10 cellular contexts compared by ENCODE assay signal in the genomic region with DNA sequence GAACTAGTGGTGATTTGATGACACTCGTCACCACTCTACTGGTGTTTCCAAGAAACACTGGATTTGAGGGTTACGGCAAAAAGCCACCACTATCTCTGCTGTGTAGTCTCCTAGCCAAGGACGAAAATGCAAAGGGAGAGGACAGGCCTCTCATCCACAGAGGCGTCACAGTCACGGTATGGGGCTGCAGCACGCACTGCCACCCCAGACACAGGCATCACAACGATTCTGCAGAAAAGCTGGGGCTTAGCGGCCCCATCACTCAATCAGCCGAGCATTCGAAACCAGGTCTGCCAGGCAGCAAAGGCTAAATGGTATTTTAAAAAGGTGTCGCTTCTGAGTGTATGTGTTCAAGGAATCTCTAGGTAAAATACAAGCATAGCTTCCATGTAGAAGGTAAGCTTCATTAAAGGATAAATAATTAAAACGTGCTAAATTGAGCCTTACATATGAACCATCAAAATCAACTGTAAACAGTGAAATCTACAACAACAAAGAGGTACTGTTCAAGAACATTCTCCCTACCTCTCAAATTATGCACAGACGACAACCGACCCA. TPM values are rescaled to one million over a fixed set of nuclear protein-coding genes. Genes with fewer than 3 reads are reported as not detected.
DNase-seq lines count a peak whose midpoint lies in the region; ATAC-seq and TF ChIP-seq lines count a peak whose summit lies in the region.
"Had no signal": no experiment of that assay in that cellular context is flagged by ENCODE, and none has a peak within 500 bp of the region (broad histone marks: within the 10 kb centered on the region; RNA-seq: fewer than 3 reads in every experiment).

No MANE protein-coding gene starts in this region.

- H3K27ac Mint-ChIP-seq in activated T-helper 1 cell treated with anti-CD3 and anti-CD28 coated beads, Interleukin-12 subunit alpha, Interleukin-12 subunit beta, Interleukin-2, Interleukin-4 antibody, amounts not matched to agents 30 ng/mL and 10 ng/mL and 1 ng/mL, durations not matched to agents 14 hours and 24 hours and 36 hours = no peak overlapping the region
- H3K27ac Mint-ChIP-seq in HFFc6 = no peak overlapping the region

- H3K36me3 ChIP-seq in HCT116 (ENCODE audit: control insufficient read depth in 1 of 2, insufficient read depth in 2 of 2, low read length in 2 of 2) (no peaks in the 10 kb centered on the region; a peak in 1 of 4 replicates), sigmoid colon (no peaks in the 10 kb centered on the region)

- DNase-seq in HCT116 (ENCODE audit: low read depth, low spot score) (no peak), islet precursor cell (peak; percentile 45), sigmoid colon (peak; percentile 29), HFFc6 (no peak), NCI-H1436 (lab: John Stamatoyannopoulos, UW) (no peak)
- no peak for DNase-seq in activated T-helper 1 cell treated with anti-CD3 and anti-CD28 coated beads, Interleukin-12 subunit alpha, Interleukin-12 subunit beta, Interleukin-2, Interleukin-4 antibody, amounts not matched to agents 30 ng/mL and 10 ng/mL and 1 ng/mL, durations not matched to agents 14 hours and 24 hours and 36 hours (ENCODE audit: low spot score)
- DNase-seq: activated effector memory CD4-positive, alpha-beta T cell treated with Interleukin-2 at 50 U/mL for 16 hours; NCI-H187 treated with DMSO at 0.1 percent for 48 hours had no signal

- 70 to 77% methylated on average over 14 of the region's 14 CpGs for WGBS in sigmoid colon, 2 donors

- TF ChIP-seq RAD21 in HCT116 (IDR thresholded peaks at IDR 0.05; ENCODE audit: low read depth) = no peak

- ATAC-seq in HCT116 (no peak), HG03159 (IDR thresholded peaks at IDR 0.05; ENCODE audit: unreplicated experiment) (no peak)

- POLR2A ChIA-PET in HCT116 (lab: Charles Lee) = no interaction called here

- peaks cover 28% of the 10 kb centered on the region for H3K4me1 Mint-ChIP-seq in activated T-helper 1 cell treated with anti-CD3 and anti-CD28 coated beads, Interleukin-12 subunit alpha, Interleukin-12 subunit beta, Interleukin-2, Interleukin-4 antibody, amounts not matched to agents 30 ng/mL and 10 ng/mL and 1 ng/mL, durations not matched to agents 14 hours and 24 hours and 36 hours (ENCODE audit: low read depth)
- H3K4me1 Mint-ChIP-seq in HFFc6 (ENCODE audit: low read depth) = peaks cover 44% of the 10 kb centered on the region

- no peak for TF ChIP-seq POLR2A in HCT116 (IDR thresholded peaks at IDR 0.05; ENCODE audit: borderline replicate concordance, extremely low read depth, insufficient read depth, insufficient read length)
- TF ChIP-seq POLR2A in sigmoid colon (IDR thresholded peaks at IDR 0.05) = no peak

- H2AFZ ChIP-seq in HCT116 (ENCODE audit: low read depth, low read length, poor library complexity, severe bottlenecking) = no peak overlapping the region

- no peak for TF ChIP-seq EP300 in sigmoid colon (IDR thresholded peaks at IDR 0.05)

- no peaks in the 10 kb centered on the region for H3K36me3 Mint-ChIP-seq in activated T-helper 1 cell treated with anti-CD3 and anti-CD28 coated beads, Interleukin-12 subunit alpha, Interleukin-12 subunit beta, Interleukin-2, Interleukin-4 antibody, amounts not matched to agents 30 ng/mL and 10 ng/mL and 1 ng/mL, durations not matched to agents 14 hours and 24 hours and 36 hours (ENCODE audit: low read depth)
- 0 out of 2 replicates have a peak, but pooled peaks cover 4% of the 10 kb centered on the region for H3K36me3 Mint-ChIP-seq in HFFc6 (ENCODE audit: low read depth)

- H3K9me2 ChIP-seq in HCT116 (ENCODE audit: insufficient read depth) = no peaks in the 10 kb centered on the region

- H3K4me3 ChIP-seq in HCT116 (replicated peaks in 1 of 2; ENCODE audit: low read depth in 1 of 2, low read length in 2 of 2) = peak overlapping the region; percentile 74 to 81
- H3K4me3 ChIP-seq in sigmoid colon = peak overlapping the region in 1 of 4 donors; percentile 39

- H3K9me3 Mint-ChIP-seq in activated T-helper 1 cell treated with anti-CD3 and anti-CD28 coated beads, Interleukin-12 subunit alpha, Interleukin-12 subunit beta, Interleukin-2, Interleukin-4 antibody, amounts not matched to agents 30 ng/mL and 10 ng/mL and 1 ng/mL, durations not matched to agents 14 hours and 24 hours and 36 hours = no peaks in the 10 kb centered on the region
- H3K9me3 Mint-ChIP-seq in HFFc6 = peaks cover 4% of the 10 kb centered on the region; the same call in 1 of the 2 replicates

- H3K4me3 Mint-ChIP-seq in activated T-helper 1 cell treated with anti-CD3 and anti-CD28 coated beads, Interleukin-12 subunit alpha, Interleukin-12 subunit beta, Interleukin-2, Interleukin-4 antibody, amounts not matched to agents 30 ng/mL and 10 ng/mL and 1 ng/mL, durations not matched to agents 14 hours and 24 hours and 36 hours = peak overlapping the region; percentile 33
- no peak overlapping the region for H3K4me3 Mint-ChIP-seq in HFFc6

- peaks cover 77% of the 10 kb centered on the region for H3K27me3 Mint-ChIP-seq in activated T-helper 1 cell treated with anti-CD3 and anti-CD28 coated beads, Interleukin-12 subunit alpha, Interleukin-12 subunit beta, Interleukin-2, Interleukin-4 antibody, amounts not matched to agents 30 ng/mL and 10 ng/mL and 1 ng/mL, durations not matched to agents 14 hours and 24 hours and 36 hours (ENCODE audit: insufficient read depth)
- H3K27me3 Mint-ChIP-seq in HFFc6 (ENCODE audit: insufficient read depth) = peaks cover 32% of the 10 kb centered on the region

- no peaks in the 10 kb centered on the region for H3K9me3 ChIP-seq in HCT116 (ENCODE audit: control insufficient read depth in 1 of 2, insufficient read depth in 1 of 2, low read depth in 1 of 2, low read length in 2 of 2)
- no peaks in the 10 kb centered on the region for H3K9me3 ChIP-seq in sigmoid colon

- RAD21 ChIA-PET in HCT116 (lab: Charles Lee; ENCODE audit: low non-redundant PET in 1 of 2, low total read pairs in 2 of 2, uncharacterized antibody in 2 of 2, unreplicated experiment in 2 of 2) = interaction anchor here in 1 of 2 experiments (1.0 kb wide), 1 partner anchor 13 kb away, joined by 3 read pairs; no protein-coding TSS in a partner anchor

- no peak for TF ChIP-seq CTCF in HCT116 (IDR thresholded peaks at IDR 0.05 in 2 of 3, conservative IDR thresholded peaks at IDR 0.05 in 1 of 3; ENCODE audit: borderline replicate concordance in 1 of 3, insufficient read depth in 1 of 3, low read depth in 2 of 3, low read length in 2 of 3)
- no peak for TF ChIP-seq CTCF in sigmoid colon (IDR thresholded peaks at IDR 0.05)
- no peak for TF ChIP-seq CTCF in HFFc6 (IDR thresholded peaks at IDR 0.05)

- TSS peak; percentile 61 for BruUV-seq in HCT116 (replicated peaks; lab: Mats Ljungman, UMichigan)

- H3K9ac ChIP-seq in HCT116 (ENCODE audit: low read length) = peak overlapping the region; percentile 83

- intact Hi-C loops in HCT116 (cut with micrococcal nuclease) = loop anchor here (5.0 kb wide), 1 partner anchor 88 kb away; no protein-coding TSS in a partner anchor
- intact Hi-C loops in activated T-helper 1 cell treated with anti-CD3 and anti-CD28 coated beads, Interleukin-12 subunit alpha, Interleukin-12 subunit beta, Interleukin-2, Interleukin-4 antibody, amounts not matched to agents 30 ng/mL and 10 ng/mL and 1 ng/mL, durations not matched to agents 14 hours and 24 hours and 36 hours (cut with micrococcal nuclease) = loop anchor here (5.0 to 10.0 kb wide), 2 partner anchors 151 to 403 kb away; a partner anchor contains a TSS
- intact Hi-C loops in sigmoid colon (cut with DNase I) = no loop called here

- peaks cover 5% of the 10 kb centered on the region; the same call in 1 of the 2 replicates for H4K20me1 ChIP-seq in HCT116 (ENCODE audit: insufficient read depth)

- peak overlapping the region; percentile 94 for H3K4me2 ChIP-seq in HCT116 (ENCODE audit: low read length)

- CTCF ChIA-PET in HCT116 (lab: Charles Lee) = no interaction called here

- H3K79me2 ChIP-seq in HCT116 (ENCODE audit: insufficient read depth, low read length) = peaks cover 61% of the 10 kb centered on the region

- H3K4me1 ChIP-seq in HCT116 (ENCODE audit: control insufficient read depth in 1 of 2, insufficient read depth in 2 of 2, low read length in 2 of 2) (peaks cover 38 to 57% of the 10 kb centered on the region in 2 experiments), sigmoid colon (peaks cover 0 to 46% (median 31%) of the 10 kb centered on the region in 4 donors)

- H3K27ac ChIP-seq in HCT116 (ENCODE audit: low read depth, low read length) (no peak overlapping the region), sigmoid colon (peak overlapping the region in 1 of 4 donors; percentile 66)
- H3K27ac ChIP-seq: HL-60 had no signal

- peaks cover 14% of the 10 kb centered on the region; the same call in 1 of the 2 replicates for H3K27me3 ChIP-seq in HCT116 (ENCODE audit: insufficient read depth, low read length)
- peaks cover 53 to 100% (median 92%) of the 10 kb centered on the region in 3 donors for H3K27me3 ChIP-seq in sigmoid colon

TF ChIP-seq in HCT116, 20 proteins besides CTCF, POLR2A, EP300 and RAD21:
- no peak for TF ChIP-seq ZFX (IDR thresholded peaks at IDR 0.05)
- TF ChIP-seq SIN3A (IDR thresholded peaks at IDR 0.05; ENCODE audit: low read depth) = no peak

RNA-seq across cellular contexts. Expression of a gene that starts 1.4 kb away (rescaled TPM):
- total RNA-seq in HCT116 (2021; ENCODE audit: unreplicated experiment) = 9.9 TPM
- polyA plus RNA-seq in HCT116 (2012) = 8.2 and 11.1 TPM in 2 replicates
- not detected in 2 replicates for total RNA-seq in activated T-helper 1 cell treated with anti-CD3 and anti-CD28 coated beads, Interleukin-12 subunit alpha, Interleukin-12 subunit beta, Interleukin-2, Interleukin-4 antibody, amounts not matched to agents 30 ng/mL and 10 ng/mL and 1 ng/mL, durations not matched to agents 14 hours and 24 hours and 36 hours
- total RNA-seq in sigmoid colon = under 1 TPM; under 0.01 to 0.54 (median 0.30) TPM
- 1 to 10 TPM; 4.0 to 7.8 (median 6.9) TPM for polyA plus RNA-seq in sigmoid colon
- total RNA-seq in HFFc6 (2021; fragmentation: NEBNext Ultra II Directional; extraction: Animal tissue kit (Norgen Biotek cat#: 25700)) = under 1 TPM in 4 of 6 experiments, not detected in 2; 0.05 to 0.12 (median 0.07) TPM

Comparison
In these comparisons a context has a peak if more than half of its experiments do, and no peak if none do; other contexts are left out.
1. DNase-seq: peak in islet precursor cell (single experiment) and sigmoid colon (single experiment); none in HCT116 (single experiment), activated T-helper 1 cell treated with anti-CD3 and anti-CD28 coated beads, Interleukin-12 subunit alpha, Interleukin-12 subunit beta, Interleukin-2, Interleukin-4 antibody, amounts not matched to agents 30 ng/mL and 10 ng/mL and 1 ng/mL, durations not matched to agents 14 hours and 24 hours and 36 hours (single experiment), HFFc6 (single experiment) and NCI-H1436 (single experiment).